33 cellular contexts compared by ENCODE assay signal in the genomic region with DNA sequence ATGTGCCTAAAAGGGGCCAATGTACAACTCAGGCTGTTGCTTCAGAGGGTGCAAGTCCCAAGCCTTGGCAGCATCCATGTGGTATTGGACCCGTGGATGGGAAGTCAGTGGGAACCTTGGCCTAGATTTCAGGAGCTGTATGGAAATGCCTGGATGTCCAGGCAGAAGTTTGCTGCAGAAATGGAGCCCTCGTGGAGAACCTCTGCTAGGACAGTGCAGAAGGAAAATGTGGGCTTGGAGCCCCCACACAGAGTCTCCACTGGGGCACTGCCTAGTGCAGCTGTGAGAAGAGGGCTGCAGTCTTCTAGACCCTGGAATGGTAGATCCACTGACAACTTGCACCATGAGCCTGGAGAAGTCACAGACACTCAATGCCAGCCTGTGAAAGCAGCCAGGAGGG. TPM values are rescaled to one million over a fixed set of nuclear protein-coding genes. Genes with fewer than 3 reads are reported as not detected.
"Had no signal": no experiment of that assay in that cellular context is flagged by ENCODE, and none has a peak within 500 bp of the region (broad histone marks: within the 10 kb centered on the region; RNA-seq: fewer than 3 reads in every experiment).

No MANE protein-coding gene starts in this region.

- FAIRE-seq: astrocyte, colon, TTC549 had no signal

- H3K36me3 ChIP-seq: esophagus muscularis mucosa, gastrocnemius medialis, heart left ventricle had no signal

- H3K27ac ChIP-seq: body of pancreas, esophagus muscularis mucosa, foreskin keratinocyte, gastrocnemius medialis, heart left ventricle, VCaP had no signal

- H3K9me3 ChIP-seq: gastrocnemius medialis had no signal

- H3K4me1 ChIP-seq: body of pancreas, esophagus muscularis mucosa, foreskin keratinocyte, gastrocnemius medialis, heart left ventricle had no signal

- H3K27me3 ChIP-seq: body of pancreas, esophagus muscularis mucosa, foreskin keratinocyte, gastrocnemius medialis, heart left ventricle had no signal

- ATAC-seq: activated naive CD4-positive, alpha-beta T cell treated with anti-CD3 and anti-CD28 coated beads, Interleukin-2, amount 50 U/mL, for 72 hours; activated T-cell treated with anti-CD3 and anti-CD28 coated beads, Interleukin-2, amount 50 U/mL, for 72 hours; body of pancreas; effector memory CD8-positive, alpha-beta T cell; foreskin keratinocyte; gastrocnemius medialis; heart left ventricle; T-helper 17 cell; WTC11 had no signal

- H3K4me3 ChIP-seq: body of pancreas, esophagus muscularis mucosa, gastrocnemius medialis, heart left ventricle had no signal

- DNase-seq: activated CD4-positive, alpha-beta memory T cell treated with anti-CD3 and anti-CD28 coated beads, Interleukin-2, amount 10 ng/mL, durations not matched to agents 7 days and 5 days; activated CD4-positive, alpha-beta T cell treated with anti-CD3 and anti-CD28 coated beads for 1 hour; activated CD4-positive, alpha-beta T cell treated with anti-CD3 and anti-CD28 coated beads for 4 hours; activated CD4-positive, alpha-beta T cell treated with anti-CD3 and anti-CD28 coated beads, Interleukin-2, amount 10 ng/mL, durations not matched to agents 7 days and 5 days; activated CD4-positive, alpha-beta T cell treated with anti-CD3 and anti-CD28 coated beads, Interleukin-2, amount 50 U/mL, for 4 hours; activated CD8-positive, alpha-beta memory T cell treated with anti-CD3 and anti-CD28 coated beads, Interleukin-2, amount 50 U/mL, for 48 hours; activated gamma-delta T cell; activated naive CD4-positive, alpha-beta T cell; activated naive CD4-positive, alpha-beta T cell treated with anti-CD3 and anti-CD28 coated beads, Interleukin-2, amount 10 ng/mL, durations not matched to agents 7 days and 5 days; activated naive CD8-positive, alpha-beta T cell treated with anti-CD3 and anti-CD28 coated beads, Interleukin-2, amount 10 ng/mL, durations not matched to agents 7 days and 5 days; activated T-cell treated with anti-CD3 and anti-CD28 coated beads for 4 hours; activated T-cell treated with anti-CD3 and anti-CD28 coated beads, Interleukin-2, amount 50 U/mL, for 24 hours; activated T-cell treated with anti-CD3 and anti-CD28 coated beads, Interleukin-2, amount 50 U/mL, for 72 hours; body of pancreas; caudate nucleus; cortex of kidney; dermis blood vessel endothelial cell; effector CD4-positive, alpha-beta T cell; effector memory CD8-positive, alpha-beta T cell; erythroblast; foreskin keratinocyte; gastrocnemius medialis; glutamatergic neuron; heart left ventricle; T-helper 17 cell; T1000 had no signal

RNA-seq across cellular contexts. Expression of a gene that starts 28.5 kb away (rescaled TPM):
- total RNA-seq: activated CD4-positive, alpha-beta memory T cell treated with anti-CD3 and anti-CD28 coated beads, Interleukin-2, amount 10 ng/mL, durations not matched to agents 7 days and 5 days; body of pancreas; gastrocnemius medialis had no signal
- polyA plus RNA-seq: foreskin keratinocyte had no signal
